In genomic region chr20:40314278-40314677, GRCh38 we compare ENCODE assay signal across 21 cellular contexts.
DNase-seq lines count a peak whose midpoint lies in the region; TF ChIP-seq lines count a peak whose summit lies in the region.
"Had no signal": no experiment of that assay in that cellular context is flagged by ENCODE, and none has a peak within 500 bp of the region (broad histone marks: within the 10 kb centered on the region; RNA-seq: fewer than 3 reads in every experiment).

No MANE protein-coding gene starts in this region.

- TF ChIP-seq CTCF in uterus (IDR thresholded peaks at IDR 0.05) = no peak

- CTCF ChIA-PET in activated CD4-positive, alpha-beta T cell treated with anti-CD3 and anti-CD28 coated beads, Interleukin-2, amount 10 ng/mL, durations not matched to agents 7 days and 5 days (lab: Charles Lee) = no interaction called here

- no peaks in the 10 kb centered on the region for H3K27me3 ChIP-seq in uterus

- POLR2A ChIA-PET in activated CD4-positive, alpha-beta T cell treated with anti-CD3 and anti-CD28 coated beads, Interleukin-2, amount 10 ng/mL, durations not matched to agents 7 days and 5 days (lab: Charles Lee) = no interaction called here

- no peaks in the 10 kb centered on the region for H3K27me3 Mint-ChIP-seq in activated CD4-positive, alpha-beta T cell treated with anti-CD3 and anti-CD28 coated beads, Interleukin-2, amount 10 ng/mL, durations not matched to agents 7 days and 5 days

- H3K4me3 Mint-ChIP-seq in activated CD4-positive, alpha-beta T cell treated with anti-CD3 and anti-CD28 coated beads, Interleukin-2, amount 10 ng/mL, durations not matched to agents 7 days and 5 days = no peak overlapping the region
- H3K4me3 Mint-ChIP-seq: GM23338 had no signal

- H3K27ac ChIP-seq in uterus = peak overlapping the region; percentile 41 to 59

- no peaks in the 10 kb centered on the region for H3K4me1 ChIP-seq in uterus

- DNase-seq in dermis microvascular lymphatic vessel endothelial cell (ENCODE audit: low read depth in 2 of 2) (peak; percentile 37 to 85), globus pallidus (ENCODE audit: low spot score) (peak; percentile 33), pons (ENCODE audit: low spot score) (peak; percentile 24), uterus (no peak), germinal center (ENCODE audit: low spot score) (no peak)
- DNase-seq in activated CD4-positive, alpha-beta T cell treated with anti-CD3 and anti-CD28 coated beads, Interleukin-2, amount 10 ng/mL, durations not matched to agents 7 days and 5 days = no peak
- DNase-seq in activated effector memory CD4-positive, alpha-beta T cell treated with Interleukin-2 at 50 U/mL for 16 hours = no peak
- DNase-seq: AML-193, COR-L47, DMS 273 treated with DMSO at 0.1 percent for 48 hours, DND-41, HCEC 1CT, IMR-90, NCI-H1417, NCI-H187 treated with DMSO at 0.1 percent for 48 hours, NCI-H226, NCI-H524, NCI-H82, OCI-M1, SIG-M5 had no signal

- H3K4me1 Mint-ChIP-seq in activated CD4-positive, alpha-beta T cell treated with anti-CD3 and anti-CD28 coated beads, Interleukin-2, amount 10 ng/mL, durations not matched to agents 7 days and 5 days = no peaks in the 10 kb centered on the region

- H3K9me3 Mint-ChIP-seq in activated CD4-positive, alpha-beta T cell treated with anti-CD3 and anti-CD28 coated beads, Interleukin-2, amount 10 ng/mL, durations not matched to agents 7 days and 5 days = no peaks in the 10 kb centered on the region
- H3K9me3 Mint-ChIP-seq: GM23338 had no signal

- H3K36me3 Mint-ChIP-seq in activated CD4-positive, alpha-beta T cell treated with anti-CD3 and anti-CD28 coated beads, Interleukin-2, amount 10 ng/mL, durations not matched to agents 7 days and 5 days (ENCODE audit: low read depth) = no peaks in the 10 kb centered on the region

- H3K27ac Mint-ChIP-seq in activated CD4-positive, alpha-beta T cell treated with anti-CD3 and anti-CD28 coated beads, Interleukin-2, amount 10 ng/mL, durations not matched to agents 7 days and 5 days = no peak overlapping the region
- H3K27ac Mint-ChIP-seq: GM23338 had no signal

- no peak for TF ChIP-seq POLR2A in uterus (IDR thresholded peaks at IDR 0.05)

- H3K9me3 ChIP-seq in uterus = no peaks in the 10 kb centered on the region

- no peak overlapping the region for H3K4me3 ChIP-seq in uterus
- H3K4me3 ChIP-seq: GM23338 had no signal

- H3K36me3 ChIP-seq in uterus = no peaks in the 10 kb centered on the region

- intact Hi-C loops in uterus (cut with DNase I; ENCODE audit: low total_unique reads) = no loop called here

Comparison
In these comparisons a context has a peak if more than half of its experiments do, and no peak if none do; other contexts are left out.
1. DNase-seq: peak in dermis microvascular lymphatic vessel endothelial cell (2 of 2), globus pallidus (single experiment) and pons (single experiment); none in uterus (0 of 2), germinal center (single experiment), activated CD4-positive, alpha-beta T cell treated with anti-CD3 and anti-CD28 coated beads, Interleukin-2, amount 10 ng/mL, durations not matched to agents 7 days and 5 days (single experiment) and activated effector memory CD4-positive, alpha-beta T cell treated with Interleukin-2 at 50 U/mL for 16 hours (single experiment).